8 cellular contexts compared by ENCODE assay signal in genomic region chr17:18257268-18257681, GRCh38. TPM values are rescaled to one million over a fixed set of nuclear protein-coding genes. Genes with fewer than 3 reads are reported as not detected.
DNase-seq lines count a peak whose midpoint lies in the region; ATAC-seq lines count a peak whose summit lies in the region.

No MANE protein-coding gene starts in this region.

- no peak overlapping the region for H2AFZ ChIP-seq in Karpas-422 (ENCODE audit: low read length)

- H3K4me2 ChIP-seq in Karpas-422 (ENCODE audit: low read depth, low read length, poor library complexity, severe bottlenecking): peak overlapping the region; percentile 86

- H3K27me3 ChIP-seq in Karpas-422 (ENCODE audit: low read length): no peaks in the 10 kb centered on the region
- no peaks in the 10 kb centered on the region for H3K27me3 ChIP-seq in mucosa of rectum (ENCODE audit: control insufficient read depth in 2 of 2, insufficient read depth in 2 of 2, low read length in 2 of 2)

- H3K79me2 ChIP-seq in Karpas-422 (ENCODE audit: low read length): peaks cover 29% of the 10 kb centered on the region

- in situ Hi-C loops in ACHN (cut with HindIII; ENCODE audit: low pct_ligation_motif_present, low pct_unique_long_range_greater_than_20kb, low sequenced_read_pairs): no loop called here

- ATAC-seq in GM21723 (IDR thresholded peaks at IDR 0.05; ENCODE audit: unreplicated experiment) (no peak), HG02852 (IDR thresholded peaks at IDR 0.05; ENCODE audit: unreplicated experiment) (no peak)

- H3K4me1 ChIP-seq in Karpas-422 (ENCODE audit: low read length) (peaks cover 35% of the 10 kb centered on the region), mucosa of rectum (ENCODE audit: control insufficient read depth in 2 of 2, insufficient read depth in 2 of 2, low read length in 2 of 2) (peaks cover 32 to 34% of the 10 kb centered on the region in 2 donors)

- H3K9ac ChIP-seq in Karpas-422 (ENCODE audit: low read length): peak overlapping the region; percentile 94
- H3K9ac ChIP-seq in mucosa of rectum (ENCODE audit: low read depth in 1 of 2, low read length in 2 of 2): peak overlapping the region; percentile 86 to 93

- H3K36me3 ChIP-seq in Karpas-422 (ENCODE audit: insufficient read depth, low read length) (peaks cover 6% of the 10 kb centered on the region; the same call in 1 of the 2 replicates), mucosa of rectum (ENCODE audit: control insufficient read depth in 2 of 2, insufficient read depth in 2 of 2, low read length in 2 of 2) (peaks cover 26 to 41% of the 10 kb centered on the region in 2 donors)

- H3K4me3 ChIP-seq in Karpas-422 (ENCODE audit: low read length) (peak overlapping the region; percentile 83), mucosa of rectum (ENCODE audit: low read length in 2 of 2) (peak overlapping the region; percentile 87 to 92)

- H3K27ac ChIP-seq in Karpas-422 (ENCODE audit: low read length) (no peak overlapping the region), mucosa of rectum (ENCODE audit: low read depth in 2 of 2, low read length in 2 of 2) (peak overlapping the region; percentile 94)

- no peaks in the 10 kb centered on the region for H3K9me3 ChIP-seq in Karpas-422 (ENCODE audit: low read length)
- H3K9me3 ChIP-seq in mucosa of rectum (ENCODE audit: control insufficient read depth in 2 of 2, low read length in 2 of 2): no peaks in the 10 kb centered on the region

- DNase-seq in ACHN (peak; percentile 48), Karpas-422 (no peak), SKM-1 (lab: John Stamatoyannopoulos, UW; ENCODE audit: unreplicated experiment) (no peak), SKM-1 treated with dmso at 0.1 percent for 144 hours (lab: John Stamatoyannopoulos, UW; ENCODE audit: unreplicated experiment) (no peak)
- DNase-seq in central memory CD4-positive, alpha-beta T cell: peak; percentile 18

- peaks cover 9% of the 10 kb centered on the region; the same call in 1 of the 2 replicates for H4K20me1 ChIP-seq in Karpas-422 (ENCODE audit: insufficient read depth, low read depth, low read length)

- no peaks in the 10 kb centered on the region for H3K9me2 ChIP-seq in Karpas-422 (replicated peaks; ENCODE audit: insufficient read depth, low read length)

RNA-seq across cellular contexts. Expression of gene FLII, which starts 1.3 kb away (rescaled TPM):
- total RNA-seq in Karpas-422 (2014; rRNA removed; shearing (Covaris generic); ENCODE audit: low replicate concordance): 128 and 166 TPM in 2 replicates

RNA-seq across cellular contexts. Expression of gene MIEF2, which starts 3.2 kb away (rescaled TPM):
- total RNA-seq in Karpas-422 (2014; rRNA removed; shearing (Covaris generic); ENCODE audit: low replicate concordance): 4.5 and 14.2 TPM in 2 replicates

RNA-seq across cellular contexts. Expression of gene LLGL1, which starts 31.8 kb away (rescaled TPM):
- total RNA-seq in Karpas-422 (2014; rRNA removed; shearing (Covaris generic); ENCODE audit: low replicate concordance): 12.0 and 12.1 TPM in 2 replicates

RNA-seq across cellular contexts. Expression of gene TOP3A, which starts 57.5 kb away (rescaled TPM):
- 19.0 and 34.9 TPM in 2 replicates for total RNA-seq in Karpas-422 (2014; rRNA removed; shearing (Covaris generic); ENCODE audit: low replicate concordance)

RNA-seq across cellular contexts. Expression of gene SMCR8, which starts 57.8 kb away (rescaled TPM):
- 12.7 and 14.4 TPM in 2 replicates for total RNA-seq in Karpas-422 (2014; rRNA removed; shearing (Covaris generic); ENCODE audit: low replicate concordance)

Comparison
In these comparisons a context has a peak if more than half of its experiments do, and no peak if none do; other contexts are left out.
1. DNase-seq: peak in ACHN (single experiment) and central memory CD4-positive, alpha-beta T cell (single experiment); none in Karpas-422 (single experiment), SKM-1 (single experiment) and SKM-1 treated with dmso at 0.1 percent for 144 hours (single experiment).